ENCODE assay signal across 8 cellular contexts in genomic region chr10:101066146-101066889, GRCh38. TPM values are rescaled to one million over a fixed set of nuclear protein-coding genes. Genes with fewer than 3 reads are reported as not detected.
DNase-seq lines count a peak whose midpoint lies in the region; ATAC-seq and TF ChIP-seq lines count a peak whose summit lies in the region.

No MANE protein-coding gene starts in this region.

- 1 to 8% (median 4%) methylated on average over 16 to 49 of the region's 49 CpGs for WGBS in adrenal gland, 4 donors

- peak; percentile 82 for DNase-seq in ELR (ENCODE audit: low read depth)
- peak; percentile 79 to 81 for DNase-seq in SJCRH30
- peak in 6 of 7 donors; percentile 48 to 68 (median 54) for DNase-seq in adrenal gland
- peak; percentile 92 for DNase-seq in right atrium auricular region (ENCODE audit: low spot score)
- DNase-seq in retina, result peak; percentile 73

- intact Hi-C loops in adrenal gland (cut with DNase I), result no loop called here

- no peaks in the 10 kb centered on the region for H3K9me3 ChIP-seq in HUES48 (ENCODE audit: control insufficient read depth, insufficient read depth, low read length)
- no peaks in the 10 kb centered on the region for H3K9me3 ChIP-seq in SJCRH30 (replicated peaks)
- H3K9me3 ChIP-seq in adrenal gland (replicated peaks in 1 of 3), result no peaks in the 10 kb centered on the region
- H3K9me3 ChIP-seq in right atrium auricular region, result no peaks in the 10 kb centered on the region

- H3K27ac ChIP-seq in HUES48 (ENCODE audit: low read depth, low read length), result no peak overlapping the region
- peak overlapping the region; percentile 7; the same call in 1 of the 2 replicates for H3K27ac ChIP-seq in SJCRH30
- peak overlapping the region in 1 of 5 donors; percentile 62 for H3K27ac ChIP-seq in adrenal gland
- H3K27ac ChIP-seq in right atrium auricular region, result peak overlapping the region; percentile 75

- ATAC-seq in GM19467 (IDR thresholded peaks at IDR 0.05; ENCODE audit: unreplicated experiment) (no peak), HG02588 (IDR thresholded peaks at IDR 0.05; ENCODE audit: unreplicated experiment) (no peak)

- H3K9ac ChIP-seq in HUES48 (ENCODE audit: low read depth, low read length), result no peak overlapping the region

- H3K27me3 ChIP-seq in HUES48 (ENCODE audit: control insufficient read depth, insufficient read depth, low read length), result peaks cover 80% of the 10 kb centered on the region
- no peaks in the 10 kb centered on the region for H3K27me3 ChIP-seq in SJCRH30
- peaks cover 16% of the 10 kb centered on the region for H3K27me3 ChIP-seq in adrenal gland
- H3K27me3 ChIP-seq in right atrium auricular region, result no peaks in the 10 kb centered on the region

- TF ChIP-seq CTCF in adrenal gland (IDR thresholded peaks at IDR 0.05) (peak in 5 of 6 experiments; percentile 22 to 39 (median 33)), right atrium auricular region (IDR thresholded peaks at IDR 0.05) (peak; percentile 25 to 63)

- H3K4me1 ChIP-seq in HUES48 (ENCODE audit: control insufficient read depth, insufficient read depth, low read length) (peaks cover 25% of the 10 kb centered on the region), SJCRH30 (peaks cover 12% of the 10 kb centered on the region; the same call in 1 of the 2 replicates), adrenal gland (replicated peaks in 1 of 2) (peaks cover 15 to 37% of the 10 kb centered on the region in 2 donors), right atrium auricular region (peaks cover 0 to 62% of the 10 kb centered on the region in 2 donors)

- H3K4me3 ChIP-seq in HUES48 (ENCODE audit: low read depth, low read length) (peak overlapping the region; percentile 66), SJCRH30 (peak overlapping the region; percentile 60), adrenal gland (peak overlapping the region in 2 of 4 donors; percentile 22 to 46), right atrium auricular region (peak overlapping the region; percentile 47 to 61)

- H3K36me3 ChIP-seq in HUES48 (ENCODE audit: control insufficient read depth, insufficient read depth, low read length) (no peaks in the 10 kb centered on the region), SJCRH30 (no peaks in the 10 kb centered on the region), adrenal gland (replicated peaks in 1 of 2) (no peaks in the 10 kb centered on the region), right atrium auricular region (no peaks in the 10 kb centered on the region)

- no peak for TF ChIP-seq POLR2A in adrenal gland (IDR thresholded peaks at IDR 0.05)

RNA-seq across cellular contexts. Expression of gene KAZALD1, which starts 4.5 kb away (rescaled TPM):
- total RNA-seq in SJCRH30 (2014; rRNA removed; shearing (Covaris generic)), result 55.7 and 58.1 TPM in 2 replicates
- total RNA-seq in adrenal gland (1 to 10 TPM; 1.3 to 5.4 (median 2.1) TPM), right atrium auricular region (1 to 10 TPM; 7.0 to 7.5 TPM)
- polyA plus RNA-seq in adrenal gland, result 1 to 10 TPM in 2 of 3 donors, under 1 TPM in 1; 0.55 to 3.9 (median 2.9) TPM

RNA-seq across cellular contexts. Expression of gene SFXN3, which starts 35.3 kb away (rescaled TPM):
- 14.3 and 15.3 TPM in 2 replicates for total RNA-seq in SJCRH30 (2014; rRNA removed; shearing (Covaris generic))
- 10 to 100 TPM; 20.4 to 54.0 (median 36.3) TPM for total RNA-seq in adrenal gland
- polyA plus RNA-seq in adrenal gland, result 10 to 100 TPM; 24.1 to 32.8 (median 25.7) TPM
- 10 to 100 TPM; 16.4 to 42.9 TPM for total RNA-seq in right atrium auricular region

RNA-seq across cellular contexts. Expression of gene PDZD7, which starts 35.4 kb away (rescaled TPM):
- total RNA-seq in SJCRH30 (2014; rRNA removed; shearing (Covaris generic)), result 0.25 and 0.89 TPM in 2 replicates
- total RNA-seq in adrenal gland, result 1 to 10 TPM in 2 of 8 donors, under 1 TPM in 5, not detected in 1; 0.13 to 1.9 (median 0.60) TPM
- 1 to 10 TPM in 2 of 3 donors, under 1 TPM in 1; 0.18 to 3.5 (median 1.0) TPM for polyA plus RNA-seq in adrenal gland
- 1 to 10 TPM in 1 of 2 donors, under 1 TPM in 1; 0.59 to 1.3 TPM for total RNA-seq in right atrium auricular region
